In genomic region chr10:26435852-26436251, GRCh38 we compare ENCODE assay signal across 22 cellular contexts. TPM values are rescaled to one million over a fixed set of nuclear protein-coding genes. Genes with fewer than 3 reads are reported as not detected.
DNase-seq lines count a peak whose midpoint lies in the region; ATAC-seq and TF ChIP-seq lines count a peak whose summit lies in the region.
"Had no signal": no experiment of that assay in that cellular context is flagged by ENCODE, and none has a peak within 500 bp of the region (broad histone marks: within the 10 kb centered on the region; RNA-seq: fewer than 3 reads in every experiment).

No MANE protein-coding gene starts in this region.

- no peak for TF ChIP-seq CTCF in CD14-positive monocyte (IDR thresholded peaks at IDR 0.05)

- H3K36me3 ChIP-seq in BLaER1: peaks cover under 1% of the 10 kb centered on the region; the same call in 1 of the 2 replicates
- H3K36me3 ChIP-seq: tibial nerve had no signal

- H3K27ac Mint-ChIP-seq in CD14-positive monocyte (peak overlapping the region in 4 of 7 donors; percentile 25 to 78 (median 66)), T-helper 17 cell (peak overlapping the region; percentile 97), memory B cell (peak overlapping the region; percentile 95)
- no peak overlapping the region for H3K27ac Mint-ChIP-seq in activated T-helper 1 cell treated with anti-CD3 and anti-CD28 coated beads, Interleukin-12 subunit alpha, Interleukin-12 subunit beta, Interleukin-2, Interleukin-4 antibody, amounts not matched to agents 30 ng/mL and 10 ng/mL and 1 ng/mL, durations not matched to agents 14 hours and 24 hours and 36 hours

- no peak overlapping the region for H3K4me3 ChIP-seq in BLaER1
- H3K4me3 ChIP-seq: GM23248, tibial nerve had no signal

- no peaks in the 10 kb centered on the region for H4K20me1 ChIP-seq in BLaER1

- H3K9me3 Mint-ChIP-seq in CD14-positive monocyte (no peaks in the 10 kb centered on the region), memory B cell (no peaks in the 10 kb centered on the region)
- H3K9me3 Mint-ChIP-seq in activated T-helper 1 cell treated with anti-CD3 and anti-CD28 coated beads, Interleukin-12 subunit alpha, Interleukin-12 subunit beta, Interleukin-2, Interleukin-4 antibody, amounts not matched to agents 30 ng/mL and 10 ng/mL and 1 ng/mL, durations not matched to agents 14 hours and 24 hours and 36 hours: no peaks in the 10 kb centered on the region

- no peak overlapping the region for H3K4me3 Mint-ChIP-seq in CD14-positive monocyte
- H3K4me3 Mint-ChIP-seq in T-helper 17 cell: no peak overlapping the region
- H3K4me3 Mint-ChIP-seq in memory B cell: no peak overlapping the region
- H3K4me3 Mint-ChIP-seq in activated T-helper 1 cell treated with anti-CD3 and anti-CD28 coated beads, Interleukin-12 subunit alpha, Interleukin-12 subunit beta, Interleukin-2, Interleukin-4 antibody, amounts not matched to agents 30 ng/mL and 10 ng/mL and 1 ng/mL, durations not matched to agents 14 hours and 24 hours and 36 hours: no peak overlapping the region
- H3K4me3 Mint-ChIP-seq: activated CD4-positive, alpha-beta T cell treated with anti-CD3 and anti-CD28 coated beads, Interleukin-2, amount 10 ng/mL, durations not matched to agents 24 days and 14 days had no signal

- intact Hi-C loops in CD14-positive monocyte (cut with micrococcal nuclease): loop anchor here (5.0 to 10.0 kb wide), 4 partner anchors 46 to 119 kb away; no protein-coding TSS in a partner anchor
- intact Hi-C loops in cardiac septum (cut with DNase I): no loop called here
- intact Hi-C loops in activated T-helper 1 cell treated with anti-CD3 and anti-CD28 coated beads, Interleukin-12 subunit alpha, Interleukin-12 subunit beta, Interleukin-2, Interleukin-4 antibody, amounts not matched to agents 30 ng/mL and 10 ng/mL and 1 ng/mL, durations not matched to agents 14 hours and 24 hours and 36 hours (cut with micrococcal nuclease): loop anchor here (5.0 to 10.0 kb wide), 2 partner anchors 721 to 1069 kb away; partner anchors contain the start of genes MASTL and RAB18

- H3K4me1 ChIP-seq in BLaER1: peaks cover 48% of the 10 kb centered on the region

- ATAC-seq in T-helper 17 cell (no peak), memory B cell (ENCODE audit: low read depth) (no peak), HG02970 (IDR thresholded peaks at IDR 0.05; ENCODE audit: low FRiP score, unreplicated experiment) (no peak)
- ATAC-seq: esophagus mucosa had no signal

- DNase-seq in CD14-positive monocyte (ENCODE audit: low spot score): no peak
- DNase-seq in T-helper 17 cell: no peak
- no peak for DNase-seq in memory B cell (ENCODE audit: low spot score in 2 of 2)
- DNase-seq in cardiac septum (ENCODE audit: low spot score): no peak
- no peak for DNase-seq in activated T-helper 1 cell treated with anti-CD3 and anti-CD28 coated beads, Interleukin-12 subunit alpha, Interleukin-12 subunit beta, Interleukin-2, Interleukin-4 antibody, amounts not matched to agents 30 ng/mL and 10 ng/mL and 1 ng/mL, durations not matched to agents 14 hours and 24 hours and 36 hours (ENCODE audit: low spot score)
- DNase-seq: activated CD4-positive, alpha-beta T cell treated with anti-CD3 and anti-CD28 coated beads, Interleukin-2, amount 10 ng/mL, durations not matched to agents 24 days and 14 days; activated CD8-positive, alpha-beta memory T cell treated with anti-CD3 and anti-CD28 coated beads, Interleukin-2, amount 50 U/mL, for 48 hours; activated naive CD4-positive, alpha-beta T cell treated with Interleukin-2 at 50 U/mL for 16 hours; GM23248; hippocampal formation; NCI-H1092; NCI-H1930; NCI-H226; NCI-H774; OCI-M1; small intestine; stimulated activated naive CD4-positive, alpha-beta T cell treated with Interleukin-2 at 50 U/mL for 16 hours had no signal

- H3K9me3 ChIP-seq in BLaER1 (peaks cover 33% of the 10 kb centered on the region), T-helper 17 cell (ENCODE audit: control insufficient read depth, low read length, poor library complexity, severe bottlenecking) (no peaks in the 10 kb centered on the region)
- H3K9me3 ChIP-seq: tibial nerve had no signal

- H3K27me3 Mint-ChIP-seq in CD14-positive monocyte (ENCODE audit: low read depth in 3 of 3): peaks cover 0 to 2% (median 0%) of the 10 kb centered on the region in 3 donors
- no peaks in the 10 kb centered on the region for H3K27me3 Mint-ChIP-seq in T-helper 17 cell
- H3K27me3 Mint-ChIP-seq in memory B cell: no peaks in the 10 kb centered on the region
- no peaks in the 10 kb centered on the region for H3K27me3 Mint-ChIP-seq in activated T-helper 1 cell treated with anti-CD3 and anti-CD28 coated beads, Interleukin-12 subunit alpha, Interleukin-12 subunit beta, Interleukin-2, Interleukin-4 antibody, amounts not matched to agents 30 ng/mL and 10 ng/mL and 1 ng/mL, durations not matched to agents 14 hours and 24 hours and 36 hours (ENCODE audit: insufficient read depth)
- H3K27me3 Mint-ChIP-seq: activated CD4-positive, alpha-beta T cell treated with anti-CD3 and anti-CD28 coated beads, Interleukin-2, amount 10 ng/mL, durations not matched to agents 24 days and 14 days had no signal

- H3K36me3 Mint-ChIP-seq in CD14-positive monocyte (peaks cover under 1 to 3% of the 10 kb centered on the region in 2 donors), T-helper 17 cell (ENCODE audit: low read depth) (peaks cover 2% of the 10 kb centered on the region), memory B cell (no peaks in the 10 kb centered on the region)
- peaks cover 4% of the 10 kb centered on the region for H3K36me3 Mint-ChIP-seq in activated T-helper 1 cell treated with anti-CD3 and anti-CD28 coated beads, Interleukin-12 subunit alpha, Interleukin-12 subunit beta, Interleukin-2, Interleukin-4 antibody, amounts not matched to agents 30 ng/mL and 10 ng/mL and 1 ng/mL, durations not matched to agents 14 hours and 24 hours and 36 hours (ENCODE audit: low read depth)

- H3K9ac ChIP-seq in BLaER1: peak overlapping the region; percentile 38; the same call in 1 of the 2 replicates
- H3K9ac ChIP-seq: GM23248 had no signal

- peak overlapping the region; percentile 100 for H3K27ac ChIP-seq in BLaER1
- H3K27ac ChIP-seq: GM23248, tibial nerve had no signal

- H3K27me3 ChIP-seq in BLaER1: no peaks in the 10 kb centered on the region

- peaks cover 35% of the 10 kb centered on the region for H3K4me1 Mint-ChIP-seq in CD14-positive monocyte
- peaks cover 33% of the 10 kb centered on the region for H3K4me1 Mint-ChIP-seq in T-helper 17 cell
- H3K4me1 Mint-ChIP-seq in memory B cell: peaks cover 25% of the 10 kb centered on the region
- H3K4me1 Mint-ChIP-seq in activated T-helper 1 cell treated with anti-CD3 and anti-CD28 coated beads, Interleukin-12 subunit alpha, Interleukin-12 subunit beta, Interleukin-2, Interleukin-4 antibody, amounts not matched to agents 30 ng/mL and 10 ng/mL and 1 ng/mL, durations not matched to agents 14 hours and 24 hours and 36 hours (ENCODE audit: low read depth): peaks cover 33% of the 10 kb centered on the region

- H3K4me2 ChIP-seq in BLaER1: peak overlapping the region; percentile 99

RNA-seq across cellular contexts. Expression of gene APBB1IP, which starts 2.3 kb away (rescaled TPM):
- 10 to 100 TPM; 24.6 to 45.4 TPM for polyA plus RNA-seq in CD14-positive monocyte
- total RNA-seq in T-helper 17 cell (10 to 100 TPM; 73.9 to 77.1 TPM), cardiac septum (2.5 TPM)
- total RNA-seq in activated T-helper 1 cell treated with anti-CD3 and anti-CD28 coated beads, Interleukin-12 subunit alpha, Interleukin-12 subunit beta, Interleukin-2, Interleukin-4 antibody, amounts not matched to agents 30 ng/mL and 10 ng/mL and 1 ng/mL, durations not matched to agents 14 hours and 24 hours and 36 hours: 39.6 and 43.6 TPM in 2 replicates
- total RNA-seq: LHCN-M2 had no signal

Comparison
In these comparisons a context has a peak if more than half of its experiments do, and no peak if none do; other contexts are left out.
1. RNA of gene APBB1IP, which starts 2.3 kb away (total RNA-seq): 73.9 to 77.1 TPM in T-helper 17 cell and 39.6 to 43.6 TPM in activated T-helper 1 cell treated with anti-CD3 and anti-CD28 coated beads, Interleukin-12 subunit alpha, Interleukin-12 subunit beta, Interleukin-2, Interleukin-4 antibody, amounts not matched to agents 30 ng/mL and 10 ng/mL and 1 ng/mL, durations not matched to agents 14 hours and 24 hours and 36 hours; 2.5 TPM in cardiac septum (single experiment); every median in the first group is over 10 times any median in the second.